In genomic region chr19:8332976-8333770, GRCh38 we compare ENCODE assay signal across 12 cellular contexts. TPM values are rescaled to one million over a fixed set of nuclear protein-coding genes. Genes with fewer than 3 reads are reported as not detected.
A peak's percentile ranks its signal among the peaks of the same experiment; 100 is the strongest.
DNase-seq lines count a peak whose midpoint lies in the region; ATAC-seq and TF ChIP-seq lines count a peak whose summit lies in the region.
"Had no signal": no experiment of that assay in that cellular context is flagged by ENCODE, and none has a peak within 500 bp of the region (broad histone marks: within the 10 kb centered on the region; RNA-seq: fewer than 3 reads in every experiment).

No MANE protein-coding gene starts in this region.

- H3K79me1 ChIP-seq in trophoblast cell (ENCODE audit: low read length) = peaks cover 2% of the 10 kb centered on the region

- H3K18ac ChIP-seq in trophoblast cell (ENCODE audit: low read length) = no peak overlapping the region

- no peak for ATAC-seq in sciatic nerve
- ATAC-seq: activated CD4-positive, CD25-positive, alpha-beta regulatory T cell treated with anti-CD3 and anti-CD28 coated beads, Interleukin-2, amount 50 U/mL, for 24 hours; activated T-cell treated with anti-CD3 and anti-CD28 coated beads, Interleukin-2, amount 50 U/mL, for 4 hours had no signal

- no peak overlapping the region for H2BK5ac ChIP-seq in trophoblast cell (ENCODE audit: low read depth, low read length, poor library complexity)

- H3K4me2 ChIP-seq in mammary epithelial cell (ENCODE audit: insufficient read depth, low read depth, low read length) = peak overlapping the region; percentile 95
- H3K4me2 ChIP-seq in trophoblast cell (ENCODE audit: low read length) = no peak overlapping the region

- H3K9me3 Mint-ChIP-seq in nephron progenitor cell = peaks cover 1% of the 10 kb centered on the region
- H3K9me3 Mint-ChIP-seq: activated T-cell treated with anti-CD3 and anti-CD28 coated beads, Interleukin-2, amount 50 U/mL, for 4 hours had no signal

- no peak overlapping the region for H3K23ac ChIP-seq in trophoblast cell (ENCODE audit: low read length)

- no peak overlapping the region for H2AK5ac ChIP-seq in trophoblast cell (ENCODE audit: low read length)

- H3K4me1 ChIP-seq in mammary epithelial cell (ENCODE audit: insufficient read depth, low read length) (peaks cover 19% of the 10 kb centered on the region), trophoblast cell (ENCODE audit: control insufficient read depth in 1 of 2, insufficient read depth in 2 of 2, low read length in 2 of 2) (peaks cover 10 to 12% of the 10 kb centered on the region in 2 experiments)

- peaks cover 89% of the 10 kb centered on the region for H3K27me3 Mint-ChIP-seq in nephron progenitor cell (ENCODE audit: low read depth, poor library complexity)

- no peak overlapping the region for H2BK120ac ChIP-seq in trophoblast cell (ENCODE audit: insufficient read depth, low read length, poor library complexity)

- H4K12ac ChIP-seq in trophoblast cell (ENCODE audit: low read depth, low read length) = no peak overlapping the region

- TF ChIP-seq CTCF in GM20000 (IDR thresholded peaks at IDR 0.05; ENCODE audit: extremely low read depth, missing control alignments) = no peak
- TF ChIP-seq CTCF in mammary epithelial cell (conservative IDR thresholded peaks at IDR 0.05 in 1 of 2, IDR thresholded peaks at IDR 0.05 in 1 of 2; ENCODE audit: extremely low read depth in 1 of 2, insufficient read depth in 1 of 2, low read depth in 1 of 2, low read length in 2 of 2) = no peak
- no peak for TF ChIP-seq CTCF in nephron progenitor cell (IDR thresholded peaks at IDR 0.05)

- DNase-seq in GM20000 (ENCODE audit: low spot score) (peak; percentile 15), mammary epithelial cell (no peak), nephron progenitor cell (peak; percentile 52), SK-N-DZ (ENCODE audit: low spot score) (no peak), trophoblast cell (no peak), sciatic nerve (ENCODE audit: low spot score) (no peak)
- DNase-seq: activated T-cell treated with anti-CD3 and anti-CD28 coated beads, Interleukin-2, amount 50 U/mL, for 4 hours; dermis blood vessel endothelial cell; kidney glomerular epithelial cell had no signal

- H3K9ac ChIP-seq in mammary epithelial cell (ENCODE audit: insufficient read depth, low read length) (no peak overlapping the region), trophoblast cell (ENCODE audit: low read length) (no peak overlapping the region)

- BruUV-seq in mammary epithelial cell (replicated peaks; lab: Mats Ljungman, UMichigan) = no TSS peak

- no peak overlapping the region for H3K4ac ChIP-seq in trophoblast cell (ENCODE audit: low read depth, low read length)

- H3K4me1 Mint-ChIP-seq in nephron progenitor cell = peaks cover 7% of the 10 kb centered on the region

- no peak overlapping the region for H4K8ac ChIP-seq in trophoblast cell (ENCODE audit: low read depth, low read length)

- dilution Hi-C loops in mammary epithelial cell (cut with HindIII; ENCODE audit: low sequenced_read_pairs) = no loop called here

- in situ Hi-C loops in mammary epithelial cell (cut with MboI; ENCODE audit: low sequenced_read_pairs in 2 of 2) = no loop called here

- H3K27ac ChIP-seq in mammary epithelial cell (ENCODE audit: insufficient read depth, low read depth, low read length) (no peak overlapping the region), trophoblast cell (ENCODE audit: low read depth, low read length) (no peak overlapping the region)
- H3K27ac ChIP-seq: C4-2B, neutrophil had no signal

- WGBS in mammary epithelial cell (ENCODE audit: low coverage, missing lambda C conversion rate) = 62% methylated on average over 11 of the region's 53 CpGs
- no CpG with 5 or more reads among the region's 53 CpGs for WGBS in trophoblast cell (ENCODE audit: extremely low coverage, insufficient coverage, insufficient read length)

- H3K36me3 ChIP-seq in mammary epithelial cell (ENCODE audit: insufficient read depth, low read length) (no peaks in the 10 kb centered on the region), trophoblast cell (ENCODE audit: control insufficient read depth in 1 of 2, insufficient read depth in 2 of 2, low read length in 2 of 2) (no peaks in the 10 kb centered on the region)
- H3K36me3 ChIP-seq: neutrophil had no signal

- H4K20me1 ChIP-seq in mammary epithelial cell (ENCODE audit: insufficient read depth, low read length) = no peaks in the 10 kb centered on the region

- no peak overlapping the region for H3K14ac ChIP-seq in trophoblast cell (ENCODE audit: low read length)

- intact Hi-C loops in mammary epithelial cell (cut with micrococcal nuclease) = no loop called here
- intact Hi-C loops in sciatic nerve (cut with DNase I) = no loop called here

- no peak overlapping the region for H3K27ac Mint-ChIP-seq in nephron progenitor cell

- H2BK12ac ChIP-seq in trophoblast cell (ENCODE audit: low read length) = no peak overlapping the region

- CTCF ChIA-PET in mammary epithelial cell (lab: Charles Lee; ENCODE audit: low non-redundant PET) = no interaction called here

- H2AFZ ChIP-seq in mammary epithelial cell (ENCODE audit: low read depth, low read length) (no peak overlapping the region), trophoblast cell (ENCODE audit: insufficient read depth, low read length, poor library complexity) (no peak overlapping the region)

- H3K79me2 ChIP-seq in mammary epithelial cell (ENCODE audit: insufficient read depth, low read length) = peaks cover 4% of the 10 kb centered on the region
- H3K79me2 ChIP-seq in trophoblast cell (ENCODE audit: control insufficient read depth, insufficient read depth, low read length, poor library complexity) = no peaks in the 10 kb centered on the region

- H3K4me3 Mint-ChIP-seq in nephron progenitor cell = peak overlapping the region; percentile 55
- H3K4me3 Mint-ChIP-seq: activated T-cell treated with anti-CD3 and anti-CD28 coated beads, Interleukin-2, amount 50 U/mL, for 4 hours had no signal

- H3K27me3 ChIP-seq in mammary epithelial cell (ENCODE audit: insufficient read depth, low read length) (no peaks in the 10 kb centered on the region), trophoblast cell (ENCODE audit: insufficient read depth, low read length) (peaks cover 33% of the 10 kb centered on the region)

- no peaks in the 10 kb centered on the region for H3K36me3 Mint-ChIP-seq in nephron progenitor cell (ENCODE audit: low read depth)

- no peak overlapping the region for H4K91ac ChIP-seq in trophoblast cell (ENCODE audit: low read depth, low read length)

- H3K9me3 ChIP-seq in mammary epithelial cell (replicated peaks; ENCODE audit: insufficient read depth, low read length) (no peaks in the 10 kb centered on the region), trophoblast cell (ENCODE audit: insufficient read depth, low read depth, low read length) (no peaks in the 10 kb centered on the region)
- H3K9me3 ChIP-seq: neutrophil had no signal

- H3K4me3 ChIP-seq in mammary epithelial cell (replicated peaks in 1 of 3; ENCODE audit: insufficient read depth in 1 of 3, low read depth in 2 of 3, low read length in 3 of 3) (peak overlapping the region; percentile 13 to 58 (median 58)), trophoblast cell (ENCODE audit: low read depth, low read length) (no peak overlapping the region)

RNA-seq across cellular contexts. Expression of gene KANK3, which starts 9.9 kb away (rescaled TPM):
- total RNA-seq in mammary epithelial cell (1 to 10 TPM in 1 of 2 donors, under 1 TPM in 1; 0.33 to 5.3 TPM), sciatic nerve (28.2 TPM)
- 1.9 TPM for polyA plus RNA-seq in mammary epithelial cell
- 3.5 TPM for polyA minus RNA-seq in mammary epithelial cell
- polyA plus RNA-seq in SK-N-DZ (2014; cell fraction: cytosol; rRNA removed) = 0.16 and 2.0 TPM in 2 replicates
- 0.11 and 1.0 TPM in 2 replicates for polyA plus RNA-seq in SK-N-DZ (2014; cell fraction: nucleus; rRNA removed)
- polyA plus RNA-seq in trophoblast cell (2013) = 0.60 and 0.90 TPM in 2 replicates

RNA-seq across cellular contexts. Expression of gene RPS28, which starts 11.9 kb away (rescaled TPM):
- 1,000 to 10,000 TPM in 1 of 2 donors, 100 to 1,000 TPM in 1; 151 to 1,577 TPM for total RNA-seq in mammary epithelial cell
- 681 TPM for polyA plus RNA-seq in mammary epithelial cell
- polyA minus RNA-seq in mammary epithelial cell = 419 TPM
- polyA plus RNA-seq in SK-N-DZ (2014; cell fraction: cytosol; rRNA removed) = 193 and 234 TPM in 2 replicates
- 198 and 225 TPM in 2 replicates for polyA plus RNA-seq in SK-N-DZ (2014; cell fraction: nucleus; rRNA removed)
- 1,437 and 1,442 TPM in 2 replicates for polyA plus RNA-seq in trophoblast cell (2013)
- 893 TPM for total RNA-seq in sciatic nerve

RNA-seq across cellular contexts. Expression of gene NDUFA7, which starts 12.0 kb away (rescaled TPM):
- total RNA-seq in mammary epithelial cell (10 to 100 TPM in 1 of 2 donors, 1 to 10 TPM in 1; 5.3 to 77.6 TPM), sciatic nerve (24.7 TPM)
- polyA plus RNA-seq in mammary epithelial cell = 79.6 TPM
- polyA minus RNA-seq in mammary epithelial cell = 99.2 TPM
- 33.8 and 68.5 TPM in 2 replicates for polyA plus RNA-seq in SK-N-DZ (2014; cell fraction: cytosol; rRNA removed)
- 48.7 and 54.3 TPM in 2 replicates for polyA plus RNA-seq in SK-N-DZ (2014; cell fraction: nucleus; rRNA removed)
- polyA plus RNA-seq in trophoblast cell (2013) = 113 and 115 TPM in 2 replicates

RNA-seq across cellular contexts. Expression of gene CD320, which starts 25.0 kb away (rescaled TPM):
- total RNA-seq in mammary epithelial cell = 10 to 100 TPM in 1 of 2 donors, 1 to 10 TPM in 1; 8.0 to 31.0 TPM
- 44.0 TPM for polyA plus RNA-seq in mammary epithelial cell
- 20.2 TPM for polyA minus RNA-seq in mammary epithelial cell
- polyA plus RNA-seq in SK-N-DZ (2014; cell fraction: cytosol; rRNA removed) = 149 and 150 TPM in 2 replicates
- 98.6 and 111 TPM in 2 replicates for polyA plus RNA-seq in SK-N-DZ (2014; cell fraction: nucleus; rRNA removed)
- 15.3 and 16.3 TPM in 2 replicates for polyA plus RNA-seq in trophoblast cell (2013)
- 23.8 TPM for total RNA-seq in sciatic nerve

RNA-seq across cellular contexts. Expression of gene ANGPTL4, which starts 30.8 kb away (rescaled TPM):
- total RNA-seq in mammary epithelial cell (100 to 1,000 TPM in 1 of 2 donors, 10 to 100 TPM in 1; 75.8 to 294 TPM), sciatic nerve (9.2 TPM)
- polyA plus RNA-seq in mammary epithelial cell = 551 TPM
- polyA minus RNA-seq in mammary epithelial cell = 208 TPM
- 5.6 and 6.3 TPM in 2 replicates for polyA plus RNA-seq in SK-N-DZ (2014; cell fraction: cytosol; rRNA removed)
- polyA plus RNA-seq in SK-N-DZ (2014; cell fraction: nucleus; rRNA removed) = 11.7 and 12.2 TPM in 2 replicates
- polyA plus RNA-seq in trophoblast cell (2013) = 4.1 and 4.3 TPM in 2 replicates

Comparison
In these comparisons a context has a peak if more than half of its experiments do, and no peak if none do; other contexts are left out.
1. DNase-seq: peak in GM20000 (single experiment) and nephron progenitor cell (single experiment); none in mammary epithelial cell (single experiment), SK-N-DZ (single experiment), trophoblast cell (0 of 2) and sciatic nerve (single experiment).